ENCODE assay signal across 8 cellular contexts in genomic region chr1:246002725-246003441, GRCh38.
A peak's percentile ranks its signal among the peaks of the same experiment; 100 is the strongest.
DNase-seq lines count a peak whose midpoint lies in the region; ATAC-seq and TF ChIP-seq lines count a peak whose summit lies in the region.

No MANE protein-coding gene starts in this region.

- intact Hi-C loops in PC-9 (cut with micrococcal nuclease; ENCODE audit: unreplicated experiment) (loop anchor here (1.0 kb wide), 1 partner anchor 924 kb away; no protein-coding TSS in a partner anchor), esophagus squamous epithelium (cut with DNase I) (loop anchor here (5.0 kb wide), 1 partner anchor 846 kb away; no protein-coding TSS in a partner anchor)

- no peaks in the 10 kb centered on the region for H3K27me3 Mint-ChIP-seq in naive thymus-derived CD8-positive, alpha-beta T cell

- no peak overlapping the region for H2AFZ ChIP-seq in KMS-11 (ENCODE audit: low read depth)
- no peak overlapping the region for H2AFZ ChIP-seq in PC-9

- 70 to 73% methylated on average over 16 to 19 of the region's 23 CpGs for WGBS in esophagus squamous epithelium, 2 donors

- H3K36me3 Mint-ChIP-seq in naive thymus-derived CD8-positive, alpha-beta T cell, result peaks cover 0 to 7% (median 3%) of the 10 kb centered on the region in 3 donors
- H3K36me3 Mint-ChIP-seq in stimulated activated effector memory CD8-positive, alpha-beta T cell treated with anti-CD3 and anti-CD28 coated beads, Interleukin-12 subunit alpha, Interleukin-12 subunit beta, amount 100 ng/mL, for 72 hours, result no peaks in the 10 kb centered on the region

- H3K27me3 ChIP-seq in KMS-11 (ENCODE audit: insufficient read depth, low read depth), result no peaks in the 10 kb centered on the region
- H3K27me3 ChIP-seq in PC-9 (ENCODE audit: insufficient read depth, low read depth), result no peaks in the 10 kb centered on the region
- H3K27me3 ChIP-seq in esophagus squamous epithelium, result no peaks in the 10 kb centered on the region

- no peak overlapping the region for H3K9ac ChIP-seq in KMS-11

- H3F3A ChIP-seq in PC-9 (ENCODE audit: insufficient read depth, low read depth), result no peaks in the 10 kb centered on the region

- H3K27ac ChIP-seq in C4-2B, result no peak overlapping the region
- H3K27ac ChIP-seq in KMS-11, result no peak overlapping the region
- no peak overlapping the region for H3K27ac ChIP-seq in PC-9
- no peak overlapping the region for H3K27ac ChIP-seq in esophagus squamous epithelium

- H3K27ac Mint-ChIP-seq in naive thymus-derived CD8-positive, alpha-beta T cell, result peak overlapping the region in 1 of 10 donors; percentile 13
- H3K27ac Mint-ChIP-seq in stimulated activated effector memory CD8-positive, alpha-beta T cell treated with anti-CD3 and anti-CD28 coated beads, Interleukin-12 subunit alpha, Interleukin-12 subunit beta, amount 100 ng/mL, for 72 hours, result no peak overlapping the region

- H3K4me2 ChIP-seq in KMS-11 (no peak overlapping the region), PC-9 (no peak overlapping the region)

- H3K36me3 ChIP-seq in KMS-11 (ENCODE audit: insufficient read depth) (no peaks in the 10 kb centered on the region), PC-9 (ENCODE audit: low read depth) (no peaks in the 10 kb centered on the region), esophagus squamous epithelium (no peaks in the 10 kb centered on the region)

- H3K4me1 Mint-ChIP-seq in naive thymus-derived CD8-positive, alpha-beta T cell, result peaks cover 0 to 6% (median 0%) of the 10 kb centered on the region in 4 donors
- H3K4me1 Mint-ChIP-seq in stimulated activated effector memory CD8-positive, alpha-beta T cell treated with anti-CD3 and anti-CD28 coated beads, Interleukin-12 subunit alpha, Interleukin-12 subunit beta, amount 100 ng/mL, for 72 hours, result no peaks in the 10 kb centered on the region

- TF ChIP-seq POLR2A in esophagus squamous epithelium (IDR thresholded peaks at IDR 0.05), result no peak

- TF ChIP-seq CTCF in C4-2B (conservative IDR thresholded peaks at IDR 0.05) (peak; percentile 90), KMS-11 (conservative IDR thresholded peaks at IDR 0.05; ENCODE audit: low read depth, low read length) (peak; percentile 94), PC-9 (conservative IDR thresholded peaks at IDR 0.05) (peak; percentile 83), esophagus squamous epithelium (IDR thresholded peaks at IDR 0.05) (peak; percentile 82 to 89 (median 84))

- H3K9me3 ChIP-seq in PC-9 (ENCODE audit: insufficient read depth, low read depth) (no peaks in the 10 kb centered on the region), esophagus squamous epithelium (no peaks in the 10 kb centered on the region)

- CTCF ChIA-PET in PC-9 (lab: Charles Lee), result interaction anchor here (0.6 kb wide), 1 partner anchor 116 kb away, joined by 6 read pairs; no protein-coding TSS in a partner anchor

- H3K4me1 ChIP-seq in KMS-11 (ENCODE audit: low read depth, poor library complexity, severe bottlenecking), result no peaks in the 10 kb centered on the region
- no peaks in the 10 kb centered on the region; the same call in 1 of the 2 replicates for H3K4me1 ChIP-seq in PC-9 (replicated peaks; ENCODE audit: insufficient read depth)
- H3K4me1 ChIP-seq in esophagus squamous epithelium, result peaks cover 0 to 29% (median 1%) of the 10 kb centered on the region in 3 donors

- BruUV-seq in PC-9 (replicated peaks; lab: Mats Ljungman, UMichigan), result no TSS peak

- DNase-seq in PC-9 (peak in 1 of 2 experiments; percentile 71), activated T-cell treated with anti-CD3 and anti-CD28 coated beads for 4 hours (peak; percentile 80), esophagus squamous epithelium (lab: John Stamatoyannopoulos, UW) (peak; percentile 16)
- peak; percentile 62 to 91 (median 78) for DNase-seq in naive thymus-derived CD8-positive, alpha-beta T cell
- peak; percentile 70 to 85 for DNase-seq in stimulated activated effector memory CD8-positive, alpha-beta T cell treated with anti-CD3 and anti-CD28 coated beads, Interleukin-12 subunit alpha, Interleukin-12 subunit beta, amount 100 ng/mL, for 72 hours (ENCODE audit: low spot score in 2 of 2)

- POLR2A ChIA-PET in PC-9 (lab: Charles Lee; ENCODE audit: unreplicated experiment), result no interaction called here
- POLR2A ChIA-PET in naive thymus-derived CD8-positive, alpha-beta T cell (lab: Charles Lee), result no interaction called here

- no peaks in the 10 kb centered on the region for H4K20me1 ChIP-seq in KMS-11 (ENCODE audit: insufficient read depth)
- H4K20me1 ChIP-seq in PC-9 (ENCODE audit: insufficient read depth), result no peaks in the 10 kb centered on the region

- H3K4me3 ChIP-seq in KMS-11 (IDR thresholded peaks at IDR 0.05; ENCODE audit: insufficient read depth, low read depth, low read length), result no peak overlapping the region
- H3K4me3 ChIP-seq in PC-9, result no peak overlapping the region
- H3K4me3 ChIP-seq in esophagus squamous epithelium, result no peak overlapping the region

- no peaks in the 10 kb centered on the region for H3K9me2 ChIP-seq in PC-9 (ENCODE audit: insufficient read depth)

- H3K9me3 Mint-ChIP-seq in naive thymus-derived CD8-positive, alpha-beta T cell, result no peaks in the 10 kb centered on the region
- no peaks in the 10 kb centered on the region for H3K9me3 Mint-ChIP-seq in stimulated activated effector memory CD8-positive, alpha-beta T cell treated with anti-CD3 and anti-CD28 coated beads, Interleukin-12 subunit alpha, Interleukin-12 subunit beta, amount 100 ng/mL, for 72 hours

- H3K4me3 Mint-ChIP-seq in naive thymus-derived CD8-positive, alpha-beta T cell, result no peak overlapping the region
- H3K4me3 Mint-ChIP-seq in stimulated activated effector memory CD8-positive, alpha-beta T cell treated with anti-CD3 and anti-CD28 coated beads, Interleukin-12 subunit alpha, Interleukin-12 subunit beta, amount 100 ng/mL, for 72 hours, result no peak overlapping the region

- peak; percentile 79 for ATAC-seq in GM19395 (IDR thresholded peaks at IDR 0.05; ENCODE audit: unreplicated experiment)
- peak; percentile 60 to 63 for ATAC-seq in naive thymus-derived CD8-positive, alpha-beta T cell
- peak; percentile 69 for ATAC-seq in stimulated activated effector memory CD8-positive, alpha-beta T cell treated with anti-CD3 and anti-CD28 coated beads, Interleukin-12 subunit alpha, Interleukin-12 subunit beta, amount 100 ng/mL, for 72 hours

- no peaks in the 10 kb centered on the region for H3K79me2 ChIP-seq in KMS-11 (ENCODE audit: insufficient read depth, low read depth)
- no peaks in the 10 kb centered on the region for H3K79me2 ChIP-seq in PC-9 (ENCODE audit: low read depth)
